In genomic region chr11:65114538-65115171, GRCh38 we compare ENCODE assay signal across 13 cellular contexts. TPM values are rescaled to one million over a fixed set of nuclear protein-coding genes. Genes with fewer than 3 reads are reported as not detected.
DNase-seq lines count a peak whose midpoint lies in the region; ATAC-seq, FAIRE-seq and TF ChIP-seq lines count a peak whose summit lies in the region.
"Had no signal": no experiment of that assay in that cellular context is flagged by ENCODE, and none has a peak within 500 bp of the region (broad histone marks: within the 10 kb centered on the region; RNA-seq: fewer than 3 reads in every experiment).

No MANE protein-coding gene starts in this region.

- no peak; the same call in 1 of the 2 replicates for TF ChIP-seq POLR2A in GM12891 (IDR thresholded peaks at IDR 0.05; ENCODE audit: low read depth, low read length)

- H3K27me3 Mint-ChIP-seq in activated T-helper 1 cell treated with anti-CD3 and anti-CD28 coated beads, Interleukin-12 subunit alpha, Interleukin-12 subunit beta, Interleukin-2, Interleukin-4 antibody, amounts not matched to agents 30 ng/mL and 10 ng/mL and 1 ng/mL, durations not matched to agents 14 hours and 24 hours and 36 hours (ENCODE audit: insufficient read depth), result peaks cover 2% of the 10 kb centered on the region
- no peaks in the 10 kb centered on the region for H3K27me3 Mint-ChIP-seq in naive B cell

- H3K4me1 Mint-ChIP-seq in activated T-helper 1 cell treated with anti-CD3 and anti-CD28 coated beads, Interleukin-12 subunit alpha, Interleukin-12 subunit beta, Interleukin-2, Interleukin-4 antibody, amounts not matched to agents 30 ng/mL and 10 ng/mL and 1 ng/mL, durations not matched to agents 14 hours and 24 hours and 36 hours (ENCODE audit: low read depth), result peaks cover 48% of the 10 kb centered on the region
- H3K4me1 Mint-ChIP-seq in naive B cell, result peaks cover 43 to 77% (median 51%) of the 10 kb centered on the region in 3 donors

- no peaks in the 10 kb centered on the region for H3K9me3 Mint-ChIP-seq in activated T-helper 1 cell treated with anti-CD3 and anti-CD28 coated beads, Interleukin-12 subunit alpha, Interleukin-12 subunit beta, Interleukin-2, Interleukin-4 antibody, amounts not matched to agents 30 ng/mL and 10 ng/mL and 1 ng/mL, durations not matched to agents 14 hours and 24 hours and 36 hours
- H3K9me3 Mint-ChIP-seq in naive B cell, result no peaks in the 10 kb centered on the region

- H3K27ac Mint-ChIP-seq in activated T-helper 1 cell treated with anti-CD3 and anti-CD28 coated beads, Interleukin-12 subunit alpha, Interleukin-12 subunit beta, Interleukin-2, Interleukin-4 antibody, amounts not matched to agents 30 ng/mL and 10 ng/mL and 1 ng/mL, durations not matched to agents 14 hours and 24 hours and 36 hours, result no peak overlapping the region
- no peak overlapping the region for H3K27ac Mint-ChIP-seq in naive B cell

- no peak for FAIRE-seq in GM12891 (lab: Jason Lieb, UNC)

- peak overlapping the region; percentile 92 for H3K4me3 Mint-ChIP-seq in activated T-helper 1 cell treated with anti-CD3 and anti-CD28 coated beads, Interleukin-12 subunit alpha, Interleukin-12 subunit beta, Interleukin-2, Interleukin-4 antibody, amounts not matched to agents 30 ng/mL and 10 ng/mL and 1 ng/mL, durations not matched to agents 14 hours and 24 hours and 36 hours
- H3K4me3 Mint-ChIP-seq in naive B cell, result peak overlapping the region in 6 of 8 donors; percentile 15 to 94 (median 68)

- DNase-seq in GM12891 (ENCODE audit: insufficient read length, low spot score) (no peak), naive B cell (no peak), NCI-H2081 (lab: John Stamatoyannopoulos, UW) (no peak), NCI-H1694 (lab: John Stamatoyannopoulos, UW) (no peak)
- DNase-seq in activated T-helper 1 cell treated with anti-CD3 and anti-CD28 coated beads, Interleukin-12 subunit alpha, Interleukin-12 subunit beta, Interleukin-2, Interleukin-4 antibody, amounts not matched to agents 30 ng/mL and 10 ng/mL and 1 ng/mL, durations not matched to agents 14 hours and 24 hours and 36 hours (ENCODE audit: low spot score), result no peak
- DNase-seq: COR-L47; cortex of kidney; H7; mammary epithelial cell; NCI-H2029; NCI-H82; stimulated activated CD4-positive, alpha-beta T cell treated with anti-CD3 and anti-CD28 coated beads, Interleukin-12 subunit alpha, Interleukin-12 subunit beta, amount 100 ng/mL, for 4 hours; tibial artery had no signal

- no peak for ATAC-seq in naive B cell (ENCODE audit: low read depth in 2 of 2)

- H3K36me3 Mint-ChIP-seq in activated T-helper 1 cell treated with anti-CD3 and anti-CD28 coated beads, Interleukin-12 subunit alpha, Interleukin-12 subunit beta, Interleukin-2, Interleukin-4 antibody, amounts not matched to agents 30 ng/mL and 10 ng/mL and 1 ng/mL, durations not matched to agents 14 hours and 24 hours and 36 hours (ENCODE audit: low read depth), result peaks cover 26% of the 10 kb centered on the region
- H3K36me3 Mint-ChIP-seq in naive B cell, result peaks cover 5 to 7% of the 10 kb centered on the region in 2 donors

- intact Hi-C loops in activated T-helper 1 cell treated with anti-CD3 and anti-CD28 coated beads, Interleukin-12 subunit alpha, Interleukin-12 subunit beta, Interleukin-2, Interleukin-4 antibody, amounts not matched to agents 30 ng/mL and 10 ng/mL and 1 ng/mL, durations not matched to agents 14 hours and 24 hours and 36 hours (cut with micrococcal nuclease), result loop anchor here (5.0 to 10.0 kb wide), 2 partner anchors 312 to 500 kb away; partner anchors contain the start of genes MAP3K11, MAP4K2 and PCNX3

TF ChIP-seq in GM12891, 5 proteins besides CTCF, POLR2A, EP300 and RAD21:
- TF ChIP-seq POLR2AphosphoS5 (IDR thresholded peaks at IDR 0.05; ENCODE audit: low read depth, low read length), result peak; percentile 52; the same call in 1 of the 2 replicates
- no peak for TF ChIP-seq PAX5 (IDR thresholded peaks at IDR 0.05; ENCODE audit: insufficient read depth, low read length, severe bottlenecking)

RNA-seq across cellular contexts. Expression of gene ZNHIT2, which starts 2.8 kb away (rescaled TPM):
- polyA plus RNA-seq in GM12891 (2012; ENCODE audit: low read depth, missing spikeins), result 7.5 TPM
- 20.8 and 22.1 TPM in 2 replicates for total RNA-seq in activated T-helper 1 cell treated with anti-CD3 and anti-CD28 coated beads, Interleukin-12 subunit alpha, Interleukin-12 subunit beta, Interleukin-2, Interleukin-4 antibody, amounts not matched to agents 30 ng/mL and 10 ng/mL and 1 ng/mL, durations not matched to agents 14 hours and 24 hours and 36 hours
- 10 to 100 TPM in 4 of 6 donors, 1 to 10 TPM in 2; 6.3 to 16.5 (median 14.1) TPM for polyA plus RNA-seq in naive B cell (ENCODE audit: low read depth in 6 of 6)

RNA-seq across cellular contexts. Expression of gene TM7SF2, which starts 3.0 kb away (rescaled TPM):
- polyA plus RNA-seq in GM12891 (2012; ENCODE audit: low read depth, missing spikeins), result 20.1 TPM
- total RNA-seq in activated T-helper 1 cell treated with anti-CD3 and anti-CD28 coated beads, Interleukin-12 subunit alpha, Interleukin-12 subunit beta, Interleukin-2, Interleukin-4 antibody, amounts not matched to agents 30 ng/mL and 10 ng/mL and 1 ng/mL, durations not matched to agents 14 hours and 24 hours and 36 hours, result 32.2 and 32.8 TPM in 2 replicates
- polyA plus RNA-seq in naive B cell (ENCODE audit: low read depth in 6 of 6), result 10 to 100 TPM; 11.6 to 18.4 (median 15.0) TPM

RNA-seq across cellular contexts. Expression of gene FAU, which starts 7.3 kb away (rescaled TPM):
- polyA plus RNA-seq in GM12891 (2012; ENCODE audit: low read depth, missing spikeins), result 1,748 TPM
- total RNA-seq in activated T-helper 1 cell treated with anti-CD3 and anti-CD28 coated beads, Interleukin-12 subunit alpha, Interleukin-12 subunit beta, Interleukin-2, Interleukin-4 antibody, amounts not matched to agents 30 ng/mL and 10 ng/mL and 1 ng/mL, durations not matched to agents 14 hours and 24 hours and 36 hours, result 1,004 and 1,020 TPM in 2 replicates
- 1,000 to 10,000 TPM; 1,024 to 1,586 (median 1,385) TPM for polyA plus RNA-seq in naive B cell (ENCODE audit: low read depth in 6 of 6)

RNA-seq across cellular contexts. Expression of gene MRPL49, which starts 7.5 kb away (rescaled TPM):
- polyA plus RNA-seq in GM12891 (2012; ENCODE audit: low read depth, missing spikeins), result 37.7 TPM
- total RNA-seq in activated T-helper 1 cell treated with anti-CD3 and anti-CD28 coated beads, Interleukin-12 subunit alpha, Interleukin-12 subunit beta, Interleukin-2, Interleukin-4 antibody, amounts not matched to agents 30 ng/mL and 10 ng/mL and 1 ng/mL, durations not matched to agents 14 hours and 24 hours and 36 hours, result 76.0 and 76.4 TPM in 2 replicates
- polyA plus RNA-seq in naive B cell (ENCODE audit: low read depth in 6 of 6), result 100 to 1,000 TPM in 3 of 6 donors, 10 to 100 TPM in 3; 68.8 to 111 (median 102) TPM

RNA-seq across cellular contexts. Expression of gene VPS51, which starts 18.6 kb away (rescaled TPM):
- polyA plus RNA-seq in GM12891 (2012; ENCODE audit: low read depth, missing spikeins), result 78.4 TPM
- total RNA-seq in activated T-helper 1 cell treated with anti-CD3 and anti-CD28 coated beads, Interleukin-12 subunit alpha, Interleukin-12 subunit beta, Interleukin-2, Interleukin-4 antibody, amounts not matched to agents 30 ng/mL and 10 ng/mL and 1 ng/mL, durations not matched to agents 14 hours and 24 hours and 36 hours, result 137 and 139 TPM in 2 replicates
- 100 to 1,000 TPM in 2 of 6 donors, 10 to 100 TPM in 4; 80.5 to 106 (median 91.2) TPM for polyA plus RNA-seq in naive B cell (ENCODE audit: low read depth in 6 of 6)
